14 cellular contexts compared by ENCODE assay signal in the genomic region with DNA sequence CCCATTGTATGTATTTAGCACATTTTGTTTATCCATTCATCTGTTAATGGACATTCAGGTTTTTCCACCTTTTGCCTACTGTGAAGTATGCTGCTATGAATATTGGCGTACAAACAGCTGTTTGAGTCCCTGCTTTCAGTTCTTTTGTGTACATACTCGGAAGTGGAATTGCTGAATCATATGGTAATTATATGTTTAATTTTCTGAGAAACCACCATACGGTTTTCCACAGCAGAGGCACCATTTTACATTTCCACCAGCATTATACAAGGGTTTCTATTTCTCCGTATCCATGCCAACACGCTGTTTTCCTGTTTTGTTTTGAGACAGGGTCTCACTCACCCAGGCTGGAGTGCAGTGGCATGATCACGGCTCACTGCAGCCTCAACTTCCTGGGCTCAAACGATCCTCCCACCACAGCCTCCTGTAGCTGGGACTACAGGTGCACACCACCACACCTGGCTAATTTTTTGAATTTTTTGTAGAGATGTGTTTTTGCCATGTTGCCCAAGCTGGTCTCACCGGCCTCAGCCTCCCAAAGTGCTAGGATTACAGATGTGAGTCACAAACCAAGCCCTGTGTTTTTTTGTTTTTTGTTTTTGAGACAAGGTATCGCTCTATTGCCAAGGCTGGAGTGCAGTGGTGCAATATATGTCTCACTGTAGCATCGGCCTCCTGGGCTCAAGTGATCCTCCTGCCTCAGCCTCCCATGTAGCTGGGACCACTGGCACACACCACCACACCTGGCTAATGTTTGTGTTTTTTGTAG. TPM values are rescaled to one million over a fixed set of nuclear protein-coding genes. Genes with fewer than 3 reads are reported as not detected.
A peak's percentile ranks its signal among the peaks of the same experiment; 100 is the strongest.
DNase-seq lines count a peak whose midpoint lies in the region; ATAC-seq and TF ChIP-seq lines count a peak whose summit lies in the region.
"Had no signal": no experiment of that assay in that cellular context is flagged by ENCODE, and none has a peak within 500 bp of the region (broad histone marks: within the 10 kb centered on the region; RNA-seq: fewer than 3 reads in every experiment).

No MANE protein-coding gene starts in this region.

- H3K36me3 ChIP-seq in neural progenitor cell (no peaks in the 10 kb centered on the region), brain microvascular endothelial cell (replicated peaks) (no peaks in the 10 kb centered on the region)

- H3K9me3 Mint-ChIP-seq in activated CD4-positive, alpha-beta T cell treated with anti-CD3 and anti-CD28 coated beads, Interleukin-2, amount 10 ng/mL, durations not matched to agents 7 days and 5 days, result no peaks in the 10 kb centered on the region
- no peaks in the 10 kb centered on the region for H3K9me3 Mint-ChIP-seq in activated CD4-positive, alpha-beta memory T cell treated with anti-CD3 and anti-CD28 coated beads, Interleukin-2, amount 10 ng/mL, durations not matched to agents 7 days and 5 days
- H3K9me3 Mint-ChIP-seq in neural progenitor cell, result no peaks in the 10 kb centered on the region
- H3K9me3 Mint-ChIP-seq: effector memory CD8-positive, alpha-beta T cell had no signal

- H3K4me3 Mint-ChIP-seq in activated CD4-positive, alpha-beta T cell treated with anti-CD3 and anti-CD28 coated beads, Interleukin-2, amount 10 ng/mL, durations not matched to agents 7 days and 5 days, result no peak overlapping the region
- no peak overlapping the region for H3K4me3 Mint-ChIP-seq in activated CD4-positive, alpha-beta memory T cell treated with anti-CD3 and anti-CD28 coated beads, Interleukin-2, amount 10 ng/mL, durations not matched to agents 7 days and 5 days
- no peak overlapping the region for H3K4me3 Mint-ChIP-seq in neural progenitor cell
- H3K4me3 Mint-ChIP-seq: effector memory CD8-positive, alpha-beta T cell had no signal

- H2AFZ ChIP-seq in neural progenitor cell (replicated peaks), result no peak overlapping the region

- peaks cover 12% of the 10 kb centered on the region for H3K27me3 Mint-ChIP-seq in activated CD4-positive, alpha-beta T cell treated with anti-CD3 and anti-CD28 coated beads, Interleukin-2, amount 10 ng/mL, durations not matched to agents 7 days and 5 days
- peaks cover 4% of the 10 kb centered on the region for H3K27me3 Mint-ChIP-seq in activated CD4-positive, alpha-beta memory T cell treated with anti-CD3 and anti-CD28 coated beads, Interleukin-2, amount 10 ng/mL, durations not matched to agents 7 days and 5 days
- peaks cover 13% of the 10 kb centered on the region for H3K27me3 Mint-ChIP-seq in neural progenitor cell (ENCODE audit: insufficient read depth, low read depth)

- no peak overlapping the region for H3K4me2 ChIP-seq in neural progenitor cell
- H3K4me2 ChIP-seq: KMS-11 had no signal

- in situ Hi-C loops in brain microvascular endothelial cell (cut with HindIII; ENCODE audit: low pct_ligation_motif_present, low sequenced_read_pairs), result no loop called here

- no peaks in the 10 kb centered on the region for H3K4me1 Mint-ChIP-seq in activated CD4-positive, alpha-beta T cell treated with anti-CD3 and anti-CD28 coated beads, Interleukin-2, amount 10 ng/mL, durations not matched to agents 7 days and 5 days
- peaks cover 11% of the 10 kb centered on the region for H3K4me1 Mint-ChIP-seq in activated CD4-positive, alpha-beta memory T cell treated with anti-CD3 and anti-CD28 coated beads, Interleukin-2, amount 10 ng/mL, durations not matched to agents 7 days and 5 days
- peaks cover 6% of the 10 kb centered on the region for H3K4me1 Mint-ChIP-seq in neural progenitor cell

- DNase-seq in activated CD4-positive, alpha-beta T cell treated with anti-CD3 and anti-CD28 coated beads, Interleukin-2, amount 10 ng/mL, durations not matched to agents 7 days and 5 days, result no peak
- no peak for DNase-seq in activated CD4-positive, alpha-beta T cell treated with anti-CD3 and anti-CD28 coated beads for 4 hours
- DNase-seq in NCI-H1048 (lab: John Stamatoyannopoulos, UW) (peak; percentile 85), neural progenitor cell (ENCODE audit: low spot score) (no peak), Right ventricle myocardium inferior (ENCODE audit: missing footprints) (no peak), brain microvascular endothelial cell (no peak), GM10248 (ENCODE audit: extremely low spot score) (no peak)
- DNase-seq in activated CD4-positive, alpha-beta memory T cell treated with anti-CD3 and anti-CD28 coated beads, Interleukin-2, amount 10 ng/mL, durations not matched to agents 7 days and 5 days, result peak; percentile 37
- DNase-seq: DMS 273 treated with DMSO at 0.1 percent for 48 hours; effector memory CD8-positive, alpha-beta T cell; islet precursor cell; NCI-H226 had no signal

- no peak for ATAC-seq in Right ventricle myocardium inferior
- ATAC-seq: effector memory CD8-positive, alpha-beta T cell had no signal

- no peaks in the 10 kb centered on the region for H3K4me1 ChIP-seq in neural progenitor cell

- no peaks in the 10 kb centered on the region for H3F3A ChIP-seq in neural progenitor cell (ENCODE audit: low read depth)

- H3K4me3 ChIP-seq in neural progenitor cell, result no peak overlapping the region
- H3K4me3 ChIP-seq in brain microvascular endothelial cell (ENCODE audit: low read depth, low read length), result no peak overlapping the region

- H3K27ac ChIP-seq in neural progenitor cell (no peak overlapping the region), brain microvascular endothelial cell (no peak overlapping the region)
- H3K27ac ChIP-seq: KMS-11 had no signal

- intact Hi-C loops in Right ventricle myocardium inferior (cut with DNase I), result no loop called here

- POLR2A ChIA-PET in activated CD4-positive, alpha-beta T cell treated with anti-CD3 and anti-CD28 coated beads, Interleukin-2, amount 10 ng/mL, durations not matched to agents 7 days and 5 days (lab: Charles Lee), result no interaction called here
- POLR2A ChIA-PET in activated CD4-positive, alpha-beta memory T cell treated with anti-CD3 and anti-CD28 coated beads, Interleukin-2, amount 10 ng/mL, durations not matched to agents 7 days and 5 days (lab: Charles Lee), result interaction anchor here (0.6 to 2.7 kb wide), 7 partner anchors 12 to 129 kb away, joined by 3 to 13 read pairs (median 3); a partner anchor contains a TSS
- POLR2A ChIA-PET in GM10248 (lab: Yijun Ruan, JAX), result no interaction called here

- H3K79me2 ChIP-seq in neural progenitor cell (ENCODE audit: low read depth), result no peaks in the 10 kb centered on the region

- H3K9me3 ChIP-seq in neural progenitor cell (ENCODE audit: low read depth), result no peaks in the 10 kb centered on the region

- no peaks in the 10 kb centered on the region for H3K27me3 ChIP-seq in neural progenitor cell
- H3K27me3 ChIP-seq in brain microvascular endothelial cell (replicated peaks), result no peaks in the 10 kb centered on the region

- H3K9ac ChIP-seq in neural progenitor cell, result no peak overlapping the region
- H3K9ac ChIP-seq: KMS-11 had no signal

- peak overlapping the region; percentile 75 for H3K27ac Mint-ChIP-seq in activated CD4-positive, alpha-beta T cell treated with anti-CD3 and anti-CD28 coated beads, Interleukin-2, amount 10 ng/mL, durations not matched to agents 7 days and 5 days
- peak overlapping the region; percentile 84 for H3K27ac Mint-ChIP-seq in activated CD4-positive, alpha-beta memory T cell treated with anti-CD3 and anti-CD28 coated beads, Interleukin-2, amount 10 ng/mL, durations not matched to agents 7 days and 5 days
- H3K27ac Mint-ChIP-seq in neural progenitor cell, result peak overlapping the region; percentile 29
- H3K27ac Mint-ChIP-seq: effector memory CD8-positive, alpha-beta T cell had no signal

- TF ChIP-seq CTCF in neural progenitor cell (IDR thresholded peaks at IDR 0.05) (no peak), brain microvascular endothelial cell (IDR thresholded peaks at IDR 0.05; ENCODE audit: low read depth, low read length, missing control alignments) (no peak), GM10248 (IDR thresholded peaks at IDR 0.05; ENCODE audit: control extremely low read depth, extremely low read depth, low read depth, missing control alignments) (no peak)

- H4K20me1 ChIP-seq in neural progenitor cell (ENCODE audit: low read depth), result no peaks in the 10 kb centered on the region

- no peaks in the 10 kb centered on the region for H3K36me3 Mint-ChIP-seq in activated CD4-positive, alpha-beta T cell treated with anti-CD3 and anti-CD28 coated beads, Interleukin-2, amount 10 ng/mL, durations not matched to agents 7 days and 5 days (ENCODE audit: low read depth)
- no peaks in the 10 kb centered on the region for H3K36me3 Mint-ChIP-seq in activated CD4-positive, alpha-beta memory T cell treated with anti-CD3 and anti-CD28 coated beads, Interleukin-2, amount 10 ng/mL, durations not matched to agents 7 days and 5 days (ENCODE audit: low read depth)
- no peaks in the 10 kb centered on the region for H3K36me3 Mint-ChIP-seq in neural progenitor cell

- CTCF ChIA-PET in activated CD4-positive, alpha-beta T cell treated with anti-CD3 and anti-CD28 coated beads, Interleukin-2, amount 10 ng/mL, durations not matched to agents 7 days and 5 days (lab: Charles Lee), result interaction anchor here (0.6 kb wide), 1 partner anchor 109 kb away, joined by 3 read pairs; no protein-coding TSS in a partner anchor
- CTCF ChIA-PET in activated CD4-positive, alpha-beta memory T cell treated with anti-CD3 and anti-CD28 coated beads, Interleukin-2, amount 10 ng/mL, durations not matched to agents 7 days and 5 days (lab: Charles Lee), result interaction anchor here (1.3 kb wide), 1 partner anchor 114 kb away, joined by 3 read pairs; no protein-coding TSS in a partner anchor
- CTCF ChIA-PET in GM10248 (lab: Yijun Ruan, JAX), result interaction anchor here (1.3 to 3.9 kb wide), 3 partner anchors 12 to 34 kb away, joined by 3 to 12 read pairs (median 4); no protein-coding TSS in a partner anchor

RNA-seq across cellular contexts. Expression of a gene that starts 22.1 kb away (rescaled TPM):
- 10 to 100 TPM; 40.7 to 45.4 TPM for total RNA-seq in activated CD4-positive, alpha-beta T cell treated with anti-CD3 and anti-CD28 coated beads, Interleukin-2, amount 10 ng/mL, durations not matched to agents 7 days and 5 days
- 10 to 100 TPM; 36.8 to 37.3 TPM for total RNA-seq in activated CD4-positive, alpha-beta memory T cell treated with anti-CD3 and anti-CD28 coated beads, Interleukin-2, amount 10 ng/mL, durations not matched to agents 7 days and 5 days
- total RNA-seq in neural progenitor cell (ENCODE audit: low replicate concordance) (36.3 and 46.0 TPM in 2 replicates), Right ventricle myocardium inferior (93.2 TPM)

RNA-seq across cellular contexts. Expression of a gene that starts 58.8 kb away (rescaled TPM):
- not detected for total RNA-seq in activated CD4-positive, alpha-beta T cell treated with anti-CD3 and anti-CD28 coated beads, Interleukin-2, amount 10 ng/mL, durations not matched to agents 7 days and 5 days
- total RNA-seq in activated CD4-positive, alpha-beta memory T cell treated with anti-CD3 and anti-CD28 coated beads, Interleukin-2, amount 10 ng/mL, durations not matched to agents 7 days and 5 days, result not detected
- total RNA-seq in neural progenitor cell (ENCODE audit: low replicate concordance) (17.6 and 32.2 TPM in 2 replicates), Right ventricle myocardium inferior (not detected)
- total RNA-seq: posterior vena cava had no signal

Comparison
In these comparisons a context has a peak if more than half of its experiments do, and no peak if none do; other contexts are left out.
1. DNase-seq: peak in NCI-H1048 (single experiment) and activated CD4-positive, alpha-beta memory T cell treated with anti-CD3 and anti-CD28 coated beads, Interleukin-2, amount 10 ng/mL, durations not matched to agents 7 days and 5 days (single experiment); none in activated CD4-positive, alpha-beta T cell treated with anti-CD3 and anti-CD28 coated beads, Interleukin-2, amount 10 ng/mL, durations not matched to agents 7 days and 5 days (single experiment), activated CD4-positive, alpha-beta T cell treated with anti-CD3 and anti-CD28 coated beads for 4 hours (0 of 2), neural progenitor cell (single experiment), Right ventricle myocardium inferior (single experiment), brain microvascular endothelial cell (single experiment) and GM10248 (single experiment).
2. H3K27ac Mint-ChIP-seq: peak in every context shown above with its lines; median percentile 84 in activated CD4-positive, alpha-beta memory T cell treated with anti-CD3 and anti-CD28 coated beads, Interleukin-2, amount 10 ng/mL, durations not matched to agents 7 days and 5 days; 75 in activated CD4-positive, alpha-beta T cell treated with anti-CD3 and anti-CD28 coated beads, Interleukin-2, amount 10 ng/mL, durations not matched to agents 7 days and 5 days; 29 in neural progenitor cell.
3. RNA of a gene that starts 58.8 kb away (total RNA-seq): 17.6 to 32.2 TPM in neural progenitor cell; not detected in activated CD4-positive, alpha-beta T cell treated with anti-CD3 and anti-CD28 coated beads, Interleukin-2, amount 10 ng/mL, durations not matched to agents 7 days and 5 days, not detected in activated CD4-positive, alpha-beta memory T cell treated with anti-CD3 and anti-CD28 coated beads, Interleukin-2, amount 10 ng/mL, durations not matched to agents 7 days and 5 days and not detected in Right ventricle myocardium inferior (single experiment); every median in the first group is over 10 times any median in the second.